In the genomic region with DNA sequence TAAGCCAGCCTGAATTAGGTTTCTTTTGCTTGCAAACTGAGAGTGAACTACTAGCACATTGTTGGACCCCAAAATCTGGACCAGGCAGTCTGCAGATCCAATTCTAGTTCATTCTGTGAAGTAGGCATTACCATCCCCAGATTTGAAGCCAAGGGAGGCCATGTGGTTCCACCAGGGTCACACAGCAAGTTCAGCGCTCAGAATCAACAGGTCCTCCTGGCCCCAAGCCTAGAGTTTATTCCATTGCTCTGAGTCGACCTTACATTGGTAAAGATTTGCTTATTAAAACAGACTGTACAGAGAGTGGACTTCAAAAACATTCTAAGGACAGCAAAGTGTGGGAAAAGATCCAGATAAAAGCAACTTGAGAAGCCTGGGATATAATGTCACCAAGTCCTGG, we compare ENCODE assay signal across 23 cellular contexts.
"Had no signal": no experiment of that assay in that cellular context is flagged by ENCODE, and none has a peak within 500 bp of the region (broad histone marks: within the 10 kb centered on the region; RNA-seq: fewer than 3 reads in every experiment).

No MANE protein-coding gene starts in this region.

- H3K4me3 ChIP-seq: body of pancreas, coronary artery, dorsolateral prefrontal cortex, gastrocnemius medialis, neural progenitor cell, transverse colon had no signal

- H3K27me3 ChIP-seq: body of pancreas, gastrocnemius medialis, neural progenitor cell, transverse colon had no signal

- DNase-seq: activated CD4-positive, alpha-beta T cell treated with anti-CD3 and anti-CD28 coated beads, Interleukin-2, amount 50 U/mL, for 1 hour; activated CD8-positive, alpha-beta memory T cell treated with anti-CD3 and anti-CD28 coated beads, Interleukin-2, amount 10 ng/mL, durations not matched to agents 7 days and 5 days; activated CD8-positive, alpha-beta T cell treated with anti-CD3 and anti-CD28 coated beads for 36 hours; activated naive CD4-positive, alpha-beta T cell; activated T-cell treated with anti-CD3 and anti-CD28 coated beads, Interleukin-2, amount 50 U/mL, for 72 hours; body of pancreas; dorsolateral prefrontal cortex; effector memory CD4-positive, alpha-beta T cell; erythroblast; gastrocnemius medialis; glutamatergic neuron; left cardiac atrium; left ventricle myocardium superior; midbrain; naive thymus-derived CD4-positive, alpha-beta T cell; occipital lobe; right cardiac atrium; stimulated activated naive CD4-positive, alpha-beta T cell; T-helper 17 cell; T1000; transverse colon had no signal

- H3K9me3 ChIP-seq: body of pancreas, gastrocnemius medialis, transverse colon had no signal

- H3K4me2 ChIP-seq: neural progenitor cell had no signal

- H3K27ac ChIP-seq: body of pancreas, coronary artery, dorsolateral prefrontal cortex, gastrocnemius medialis, neural progenitor cell, transverse colon had no signal

- ATAC-seq: activated CD8-positive, alpha-beta memory T cell treated with anti-CD3 and anti-CD28 coated beads, Interleukin-2, amount 10 ng/mL, durations not matched to agents 7 days and 5 days; activated CD8-positive, alpha-beta T cell treated with anti-CD3 and anti-CD28 coated beads for 36 hours; activated T-cell treated with anti-CD3 and anti-CD28 coated beads, Interleukin-2, amount 50 U/mL, for 72 hours; body of pancreas; gastrocnemius medialis; left cardiac atrium; left ventricle myocardium superior; naive thymus-derived CD4-positive, alpha-beta T cell; right cardiac atrium; T-helper 17 cell had no signal

- H3K9ac ChIP-seq: neural progenitor cell had no signal

- H2AFZ ChIP-seq: neural progenitor cell had no signal

- H3K36me3 ChIP-seq: gastrocnemius medialis, neural progenitor cell, transverse colon had no signal
